In the genomic region with DNA sequence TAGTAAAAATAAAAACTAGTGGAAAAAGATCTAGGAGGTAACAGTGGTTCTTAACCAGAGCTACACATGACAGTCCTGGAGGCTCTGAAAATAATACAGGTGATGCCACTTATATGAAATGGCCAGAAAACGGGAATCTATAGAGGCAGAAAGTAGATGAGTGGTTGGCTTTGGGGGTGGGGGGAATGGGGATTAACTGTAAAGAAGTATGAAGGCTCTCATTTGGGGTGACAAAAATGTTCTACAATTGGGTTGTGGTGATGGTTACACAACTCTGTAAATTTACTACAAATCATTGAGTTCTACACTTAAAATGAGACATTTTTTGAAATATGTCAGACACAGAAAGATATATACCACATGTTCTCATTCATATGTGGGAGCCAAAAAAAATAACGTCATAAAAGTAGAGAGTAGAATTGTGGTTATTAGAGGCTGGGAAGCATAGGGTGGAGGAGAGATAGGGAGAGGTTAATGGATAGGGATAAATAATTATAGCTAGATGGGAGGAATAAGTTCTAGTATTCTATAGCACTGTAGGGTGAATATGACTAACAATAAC, we compare ENCODE assay signal across 1 cellular context.
TF ChIP-seq lines count a peak whose summit lies in the region.

No MANE protein-coding gene starts in this region.

TF ChIP-seq in endothelial cell of umbilical vein, 7 proteins besides CTCF, POLR2A, EP300 and RAD21:
- TF ChIP-seq, protein P1, sequence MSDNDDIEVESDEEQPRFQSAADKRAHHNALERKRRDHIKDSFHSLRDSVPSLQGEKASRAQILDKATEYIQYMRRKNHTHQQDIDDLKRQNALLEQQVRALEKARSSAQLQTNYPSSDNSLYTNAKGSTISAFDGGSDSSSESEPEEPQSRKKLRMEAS (IDR thresholded peaks at IDR 0.05; ENCODE audit: insufficient read depth, insufficient read length): no peak
- no peak for TF ChIP-seq EZH2 (IDR thresholded peaks at IDR 0.05; ENCODE audit: borderline replicate concordance, low read depth, low read length, severe bottlenecking)
